Comparison of ENCODE assay signal across 16 cellular contexts in the genomic region with DNA sequence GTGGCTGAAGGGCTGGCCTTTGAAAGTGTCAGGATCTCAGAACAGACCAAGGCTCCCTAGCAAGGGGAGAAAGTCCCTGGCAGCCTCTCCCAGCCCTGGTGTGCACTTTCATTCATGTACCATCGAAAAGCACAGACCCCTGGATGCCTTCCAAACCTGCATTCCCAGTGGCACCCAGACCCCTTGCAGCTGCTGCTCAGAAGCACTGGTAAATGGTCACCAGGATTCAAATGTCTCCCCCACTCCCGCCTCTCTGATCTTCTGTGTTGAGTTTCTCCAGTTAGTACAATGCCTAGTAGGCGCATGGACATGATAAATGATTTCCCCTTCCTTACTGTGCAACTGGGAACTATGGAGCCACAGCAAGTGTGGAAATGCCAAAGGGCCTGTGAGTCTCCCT.
A peak's percentile ranks its signal among the peaks of the same experiment; 100 is the strongest.
DNase-seq lines count a peak whose midpoint lies in the region; ATAC-seq and TF ChIP-seq lines count a peak whose summit lies in the region.
"Had no signal": no experiment of that assay in that cellular context is flagged by ENCODE, and none has a peak within 500 bp of the region (broad histone marks: within the 10 kb centered on the region; RNA-seq: fewer than 3 reads in every experiment).

No MANE protein-coding gene starts in this region.

- WGBS in gastroesophageal sphincter (ENCODE audit: low coverage in 1 of 2), 2 donors, result 56% methylated on average over 3 of the region's 3 CpGs; no CpG with 5 or more reads in 1 of the 2 donors
- 83 to 89% methylated on average over 3 of the region's 3 CpGs for WGBS in sigmoid colon, 2 donors

- peak overlapping the region; percentile 23 for H3K27ac ChIP-seq in HUES48 (ENCODE audit: low read depth, low read length)
- H3K27ac ChIP-seq in gastroesophageal sphincter, result peak overlapping the region in 3 of 4 donors; percentile 73 to 77 (median 74)
- peak overlapping the region in 3 of 4 donors; percentile 6 to 74 (median 73) for H3K27ac ChIP-seq in sigmoid colon
- H3K27ac ChIP-seq: C4-2B had no signal

- TF ChIP-seq EP300 in gastroesophageal sphincter (IDR thresholded peaks at IDR 0.05) (no peak), sigmoid colon (IDR thresholded peaks at IDR 0.05) (no peak)

- no peak for ATAC-seq in gastroesophageal sphincter
- ATAC-seq: stimulated activated naive CD8-positive, alpha-beta T cell treated with anti-CD3 and anti-CD28 coated beads, Interleukin-15, Interleukin-2, amounts not matched to agents 100 U/mL and 50 U/mL, for 24 hours had no signal

- H3K36me3 ChIP-seq in HUES48 (ENCODE audit: control insufficient read depth, insufficient read depth, low read length) (peaks cover 3% of the 10 kb centered on the region; the same call in 1 of the 2 replicates), gastroesophageal sphincter (no peaks in the 10 kb centered on the region), sigmoid colon (no peaks in the 10 kb centered on the region)
- H3K36me3 ChIP-seq: uterus had no signal

- H3K27me3 ChIP-seq in HUES48 (ENCODE audit: control insufficient read depth, insufficient read depth, low read length), result no peaks in the 10 kb centered on the region
- H3K27me3 ChIP-seq in gastroesophageal sphincter, result no peaks in the 10 kb centered on the region
- no peaks in the 10 kb centered on the region for H3K27me3 ChIP-seq in sigmoid colon
- H3K27me3 ChIP-seq: uterus had no signal

- no peaks in the 10 kb centered on the region for H3K9me3 ChIP-seq in HUES48 (ENCODE audit: control insufficient read depth, insufficient read depth, low read length)
- no peaks in the 10 kb centered on the region for H3K9me3 ChIP-seq in gastroesophageal sphincter
- H3K9me3 ChIP-seq in sigmoid colon, result no peaks in the 10 kb centered on the region
- H3K9me3 ChIP-seq: uterus had no signal

- no peak for TF ChIP-seq POLR2A in gastroesophageal sphincter (IDR thresholded peaks at IDR 0.05)
- TF ChIP-seq POLR2A in sigmoid colon (IDR thresholded peaks at IDR 0.05), result no peak

- DNase-seq in amniotic epithelial cell (ENCODE audit: low read depth), result peak; percentile 48
- no peak for DNase-seq in sigmoid colon
- no peak for DNase-seq in SK-N-DZ (ENCODE audit: low spot score)
- no peak for DNase-seq in stimulated activated CD4-positive, alpha-beta T cell treated with anti-CD3 and anti-CD28 coated beads, Interleukin-1b, Interleukin-23, amount 100 ng/mL, for 48 hours
- no peak for DNase-seq in T-helper 2 cell
- DNase-seq: activated CD4-positive, alpha-beta memory T cell treated with anti-CD3 and anti-CD28 coated beads, Interleukin-2, amount 10 ng/mL, durations not matched to agents 7 days and 5 days; DMS79 treated with DMSO at 0.1 percent for 48 hours; H7; NCI-H1105 treated with DMSO at 0.1 percent for 48 hours; NCI-H2171; occipital lobe; stimulated activated naive CD8-positive, alpha-beta T cell treated with anti-CD3 and anti-CD28 coated beads, Interleukin-15, Interleukin-2, amounts not matched to agents 100 U/mL and 50 U/mL, for 24 hours had no signal

- TF ChIP-seq CTCF in gastroesophageal sphincter (IDR thresholded peaks at IDR 0.05) (no peak), sigmoid colon (IDR thresholded peaks at IDR 0.05) (no peak)

- peaks cover 18% of the 10 kb centered on the region for H3K4me1 ChIP-seq in HUES48 (ENCODE audit: control insufficient read depth, insufficient read depth, low read length)
- peaks cover 0 to 78% (median 37%) of the 10 kb centered on the region in 3 donors for H3K4me1 ChIP-seq in gastroesophageal sphincter
- peaks cover 0 to 41% (median 35%) of the 10 kb centered on the region in 4 donors for H3K4me1 ChIP-seq in sigmoid colon

- H3K9ac ChIP-seq in HUES48 (ENCODE audit: low read depth, low read length), result no peak overlapping the region

- intact Hi-C loops in sigmoid colon (cut with DNase I), result no loop called here

- H3K4me3 ChIP-seq in HUES48 (ENCODE audit: low read depth, low read length) (no peak overlapping the region), gastroesophageal sphincter (no peak overlapping the region), sigmoid colon (no peak overlapping the region)
- H3K4me3 ChIP-seq: uterus had no signal

Comparison
In these comparisons a context has a peak if more than half of its experiments do, and no peak if none do; other contexts are left out.
1. H3K27ac ChIP-seq: peak in every context shown above with its lines; median percentile 74 in gastroesophageal sphincter; 73 in sigmoid colon; 23 in HUES48.